ENCODE assay signal across 8 cellular contexts in genomic region chr3:185363662-185364203, GRCh38. TPM values are rescaled to one million over a fixed set of nuclear protein-coding genes. Genes with fewer than 3 reads are reported as not detected.
DNase-seq lines count a peak whose midpoint lies in the region; ATAC-seq and TF ChIP-seq lines count a peak whose summit lies in the region.

No MANE protein-coding gene starts in this region.

- CTCF ChIA-PET in PC-9 (lab: Charles Lee) = interaction anchor here (0.6 to 1.2 kb wide), 3 partner anchors 11 to 280 kb away, joined by 3 to 7 read pairs (median 3); no protein-coding TSS in a partner anchor

- POLR2A ChIA-PET in PC-9 (lab: Charles Lee; ENCODE audit: unreplicated experiment) = no interaction called here

- H3K9me3 ChIP-seq in BLaER1 (no peaks in the 10 kb centered on the region), HAP-1 (no peaks in the 10 kb centered on the region), PC-9 (ENCODE audit: insufficient read depth, low read depth) (no peaks in the 10 kb centered on the region), esophagus muscularis mucosa (no peaks in the 10 kb centered on the region)

- no peaks in the 10 kb centered on the region for H4K20me1 ChIP-seq in BLaER1
- no peaks in the 10 kb centered on the region for H4K20me1 ChIP-seq in PC-9 (ENCODE audit: insufficient read depth)

- H3F3A ChIP-seq in PC-9 (ENCODE audit: insufficient read depth, low read depth) = peaks cover 14% of the 10 kb centered on the region

- intact Hi-C loops in PC-9 (cut with micrococcal nuclease; ENCODE audit: unreplicated experiment) = loop anchor here (1.0 to 10.0 kb wide), 2 partner anchors 46 to 131 kb away; partner anchors contain the start of gene TMEM41A
- intact Hi-C loops in esophagus muscularis mucosa (cut with DNase I) = no loop called here

- TF ChIP-seq POLR2A in esophagus muscularis mucosa (IDR thresholded peaks at IDR 0.05; ENCODE audit: low read depth) = no peak

- no peak overlapping the region for H3K9ac ChIP-seq in BLaER1

- no TSS peak for BruUV-seq in PC-9 (replicated peaks; lab: Mats Ljungman, UMichigan)

- in situ Hi-C loops in HAP-1 (cut with MboI; ENCODE audit: low sequenced_read_pairs) = no loop called here

- no peaks in the 10 kb centered on the region for H3K9me2 ChIP-seq in PC-9 (ENCODE audit: insufficient read depth)

- TF ChIP-seq EP300 in esophagus muscularis mucosa (IDR thresholded peaks at IDR 0.05) = no peak

- no peaks in the 10 kb centered on the region for H3K79me2 ChIP-seq in PC-9 (ENCODE audit: low read depth)

- ATAC-seq in omental fat pad (ENCODE audit: low FRiP score) = peak; percentile 4
- no peak for ATAC-seq in GM19455 (IDR thresholded peaks at IDR 0.05; ENCODE audit: unreplicated experiment)

- H3K27me3 ChIP-seq in BLaER1 (peaks cover 15% of the 10 kb centered on the region), HAP-1 (ENCODE audit: low read depth) (0 out of 2 replicates have a peak, but pooled peaks cover 2% of the 10 kb centered on the region), PC-9 (ENCODE audit: insufficient read depth, low read depth) (no peaks in the 10 kb centered on the region), esophagus muscularis mucosa (no peaks in the 10 kb centered on the region)

- DNase-seq in HAP-1 (ENCODE audit: low spot score in 2 of 2) = peak in 1 of 2 experiments; percentile 37
- peak in 1 of 2 experiments; percentile 60 for DNase-seq in PC-9
- DNase-seq in esophagus muscularis mucosa (ENCODE audit: extremely low spot score) = no peak
- DNase-seq in omental fat pad (ENCODE audit: low spot score) = no peak
- DNase-seq in GM19238 (ENCODE audit: insufficient read length, low spot score) = no peak
- no peak for DNase-seq in SK-N-DZ (ENCODE audit: low spot score)

- 7% methylated on average over 8 of the region's 8 CpGs for WGBS in esophagus muscularis mucosa

- H3K36me3 ChIP-seq in BLaER1 (no peaks in the 10 kb centered on the region), HAP-1 (replicated peaks) (no peaks in the 10 kb centered on the region), PC-9 (ENCODE audit: low read depth) (no peaks in the 10 kb centered on the region), esophagus muscularis mucosa (no peaks in the 10 kb centered on the region)

- H3K4me3 ChIP-seq in BLaER1 = peak overlapping the region; percentile 57; the same call in 1 of the 2 replicates
- peak overlapping the region; percentile 33 for H3K4me3 ChIP-seq in HAP-1
- peak overlapping the region; percentile 66 for H3K4me3 ChIP-seq in PC-9
- peak overlapping the region; percentile 60 to 67 (median 65) for H3K4me3 ChIP-seq in esophagus muscularis mucosa

- TF ChIP-seq CTCF in PC-9 (conservative IDR thresholded peaks at IDR 0.05) = no peak
- TF ChIP-seq CTCF in esophagus muscularis mucosa (IDR thresholded peaks at IDR 0.05) = no peak
- no peak for TF ChIP-seq CTCF in omental fat pad (IDR thresholded peaks at IDR 0.05)

- H3K4me2 ChIP-seq in BLaER1 = peak overlapping the region; percentile 65
- peak overlapping the region; percentile 93 for H3K4me2 ChIP-seq in PC-9

- H2AFZ ChIP-seq in PC-9 = peak overlapping the region; percentile 89

- H3K4me1 ChIP-seq in BLaER1 (peaks cover 6% of the 10 kb centered on the region; the same call in 1 of the 2 replicates), HAP-1 (peaks cover 8% of the 10 kb centered on the region), PC-9 (replicated peaks; ENCODE audit: insufficient read depth) (peaks cover 24% of the 10 kb centered on the region), esophagus muscularis mucosa (peaks cover 3 to 18% (median 11%) of the 10 kb centered on the region in 4 donors)

- H3K27ac ChIP-seq in BLaER1 (no peak overlapping the region), PC-9 (peak overlapping the region; percentile 55), esophagus muscularis mucosa (replicated peaks in 1 of 4) (peak overlapping the region; percentile 65 to 77 (median 75))

RNA-seq across cellular contexts. Expression of gene MAP3K13, which starts 0.8 kb away (rescaled TPM):
- total RNA-seq in PC-9 (2021) (42.2 and 65.5 TPM in 2 replicates), esophagus muscularis mucosa (10 to 100 TPM; 12.8 to 44.9 (median 19.6) TPM), omental fat pad (10 to 100 TPM; 12.4 to 17.8 (median 16.3) TPM)
- 34.4 and 39.0 TPM in 2 replicates for polyA plus RNA-seq in SK-N-DZ (2014; cell fraction: cytosol; rRNA removed)
- polyA plus RNA-seq in SK-N-DZ (2014; cell fraction: nucleus; rRNA removed) = 6.9 and 10.4 TPM in 2 replicates
